11 cellular contexts compared by ENCODE assay signal in the genomic region with DNA sequence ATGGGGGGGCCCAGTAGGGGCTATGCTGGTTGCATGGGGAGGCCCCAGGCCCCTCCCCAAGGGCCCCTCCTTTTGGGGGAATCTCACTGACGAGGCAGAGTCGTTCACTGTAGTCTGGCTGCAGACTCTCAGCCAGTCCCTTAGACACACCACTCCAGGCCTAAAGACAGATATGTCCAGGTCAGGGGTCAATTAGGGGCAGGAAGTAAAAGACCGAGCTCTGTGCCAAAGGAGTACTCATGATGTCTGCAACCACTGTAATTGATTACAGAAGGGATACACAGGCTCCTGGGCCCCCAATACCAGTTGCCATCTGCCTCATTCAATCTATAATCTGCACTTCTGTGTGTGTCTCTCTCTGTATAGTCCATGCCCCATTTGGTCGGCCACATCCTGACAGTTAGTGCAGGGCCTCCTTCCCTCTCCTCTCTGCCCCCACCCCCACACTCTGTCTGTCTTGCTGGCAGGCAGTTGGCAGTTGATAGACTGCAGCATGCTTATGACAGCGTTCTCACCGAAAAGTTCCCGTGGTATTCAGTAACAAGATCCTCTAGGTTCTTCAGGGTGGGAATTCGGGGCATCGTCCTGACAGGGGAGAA. TPM values are rescaled to one million over a fixed set of nuclear protein-coding genes. Genes with fewer than 3 reads are reported as not detected.
DNase-seq lines count a peak whose midpoint lies in the region; ATAC-seq and TF ChIP-seq lines count a peak whose summit lies in the region.
"Had no signal": no experiment of that assay in that cellular context is flagged by ENCODE, and none has a peak within 500 bp of the region (broad histone marks: within the 10 kb centered on the region; RNA-seq: fewer than 3 reads in every experiment).

No MANE protein-coding gene starts in this region.

- POLR2A ChIA-PET in CD4-positive, alpha-beta T cell (lab: Charles Lee): interaction anchor here (0.7 to 1.1 kb wide), 2 partner anchors 11 to 40 kb away, joined by 3 to 6 read pairs; partner anchors contain the start of genes MED12 and SNX12

- H3K4me1 ChIP-seq in Loucy (ENCODE audit: insufficient read depth, low read length, poor library complexity, severe bottlenecking) (peaks cover 49% of the 10 kb centered on the region), mucosa of descending colon (ENCODE audit: low read depth) (no peaks in the 10 kb centered on the region)

- peaks cover 68% of the 10 kb centered on the region for H3K36me3 Mint-ChIP-seq in CD4-positive, alpha-beta T cell (ENCODE audit: low read depth)
- peaks cover 57% of the 10 kb centered on the region for H3K36me3 Mint-ChIP-seq in activated CD8-positive, alpha-beta memory T cell treated with anti-CD3 and anti-CD28 coated beads, Interleukin-2, amount 10 ng/mL, durations not matched to agents 7 days and 5 days

- H3K4me3 ChIP-seq in Loucy (ENCODE audit: low read length, poor library complexity, severe bottlenecking) (peak overlapping the region; percentile 96), mucosa of descending colon (no peak overlapping the region)

- no peaks in the 10 kb centered on the region for H3K9me3 ChIP-seq in CD4-positive, alpha-beta T cell (ENCODE audit: control insufficient read depth, low read length)
- no peaks in the 10 kb centered on the region for H3K9me3 ChIP-seq in Loucy (ENCODE audit: insufficient read depth, low read depth, low read length)
- H3K9me3 ChIP-seq in mucosa of descending colon: no peaks in the 10 kb centered on the region

- no peak for TF ChIP-seq CTCF in CD4-positive, alpha-beta T cell (IDR thresholded peaks at IDR 0.05)
- TF ChIP-seq CTCF in Loucy (conservative IDR thresholded peaks at IDR 0.05; ENCODE audit: low read length) (no peak), mucosa of descending colon (IDR thresholded peaks at IDR 0.05) (no peak), GM20000 (IDR thresholded peaks at IDR 0.05; ENCODE audit: extremely low read depth, missing control alignments) (no peak)

- ATAC-seq in CD4-positive, alpha-beta T cell (ENCODE audit: poor library complexity): peak; percentile 12
- peak; percentile 31 for ATAC-seq in activated CD8-positive, alpha-beta memory T cell treated with anti-CD3 and anti-CD28 coated beads, Interleukin-2, amount 10 ng/mL, durations not matched to agents 7 days and 5 days
- ATAC-seq in mucosa of descending colon (peak; percentile 14), sciatic nerve (no peak)

- no peaks in the 10 kb centered on the region for H4K20me1 ChIP-seq in Loucy (ENCODE audit: insufficient read depth, low read length, poor library complexity, severe bottlenecking)

- peak in 5 of 10 experiments; percentile 28 to 48 (median 40) for DNase-seq in CD4-positive, alpha-beta T cell
- DNase-seq in activated CD8-positive, alpha-beta memory T cell treated with anti-CD3 and anti-CD28 coated beads, Interleukin-2, amount 10 ng/mL, durations not matched to agents 7 days and 5 days: peak; percentile 79
- DNase-seq in mucosa of descending colon (no peak), GM20000 (ENCODE audit: low spot score) (no peak), RKO (ENCODE audit: low spot score) (no peak), AG20443 (ENCODE audit: low spot score) (no peak), sciatic nerve (ENCODE audit: low spot score) (no peak)
- DNase-seq: DMS 273 treated with DMSO at 0.1 percent for 48 hours, NCI-H446 had no signal

- peaks cover 71% of the 10 kb centered on the region for H3K4me1 Mint-ChIP-seq in CD4-positive, alpha-beta T cell (ENCODE audit: low read depth)
- H3K4me1 Mint-ChIP-seq in activated CD8-positive, alpha-beta memory T cell treated with anti-CD3 and anti-CD28 coated beads, Interleukin-2, amount 10 ng/mL, durations not matched to agents 7 days and 5 days: peaks cover 60% of the 10 kb centered on the region

- H3K9ac ChIP-seq in Loucy (ENCODE audit: low read depth, low read length, poor library complexity, severe bottlenecking): peak overlapping the region; percentile 100

- H3K27ac Mint-ChIP-seq in CD4-positive, alpha-beta T cell: peak overlapping the region; percentile 99
- H3K27ac Mint-ChIP-seq in activated CD8-positive, alpha-beta memory T cell treated with anti-CD3 and anti-CD28 coated beads, Interleukin-2, amount 10 ng/mL, durations not matched to agents 7 days and 5 days: peak overlapping the region; percentile 99

- peak overlapping the region; percentile 100 for H3K4me2 ChIP-seq in Loucy (ENCODE audit: low read depth, low read length, poor library complexity, severe bottlenecking)

- intact Hi-C loops in CD4-positive, alpha-beta T cell (cut with DNase I, micrococcal nuclease): no loop called here
- intact Hi-C loops in mucosa of descending colon (cut with DNase I, micrococcal nuclease): no loop called here
- intact Hi-C loops in sciatic nerve (cut with DNase I): no loop called here

- H3K27me3 ChIP-seq in CD4-positive, alpha-beta T cell (ENCODE audit: control insufficient read depth, insufficient read depth, low read length): no peaks in the 10 kb centered on the region
- H3K27me3 ChIP-seq in Loucy (ENCODE audit: insufficient read depth, low read length, poor library complexity, severe bottlenecking): no peaks in the 10 kb centered on the region

- H2AFZ ChIP-seq in Loucy (ENCODE audit: low read length): no peak overlapping the region

- H3K4me3 Mint-ChIP-seq in CD4-positive, alpha-beta T cell: peak overlapping the region; percentile 98
- H3K4me3 Mint-ChIP-seq in activated CD8-positive, alpha-beta memory T cell treated with anti-CD3 and anti-CD28 coated beads, Interleukin-2, amount 10 ng/mL, durations not matched to agents 7 days and 5 days: peak overlapping the region; percentile 99

- CTCF ChIA-PET in CD4-positive, alpha-beta T cell (lab: Charles Lee): no interaction called here
- CTCF ChIA-PET in activated CD8-positive, alpha-beta memory T cell treated with anti-CD3 and anti-CD28 coated beads, Interleukin-2, amount 10 ng/mL, durations not matched to agents 7 days and 5 days (lab: Charles Lee): interaction anchor here (0.6 to 1.0 kb wide), 2 partner anchors 9 to 21 kb away, joined by 3 to 5 read pairs; no protein-coding TSS in a partner anchor

- no peaks in the 10 kb centered on the region for H3K9me2 ChIP-seq in Loucy (replicated peaks; ENCODE audit: low read depth, low read length)

- no peaks in the 10 kb centered on the region for H3K36me3 ChIP-seq in Loucy (ENCODE audit: insufficient read depth, low read length)
- H3K36me3 ChIP-seq in mucosa of descending colon (ENCODE audit: low read depth): no peaks in the 10 kb centered on the region

- H3K27ac ChIP-seq in CD4-positive, alpha-beta T cell (ENCODE audit: low read depth, low read length): peak overlapping the region; percentile 96

- H3K27me3 Mint-ChIP-seq in CD4-positive, alpha-beta T cell: no peaks in the 10 kb centered on the region
- H3K27me3 Mint-ChIP-seq in activated CD8-positive, alpha-beta memory T cell treated with anti-CD3 and anti-CD28 coated beads, Interleukin-2, amount 10 ng/mL, durations not matched to agents 7 days and 5 days: no peaks in the 10 kb centered on the region

- H3K9me3 Mint-ChIP-seq in CD4-positive, alpha-beta T cell: no peaks in the 10 kb centered on the region
- H3K9me3 Mint-ChIP-seq in activated CD8-positive, alpha-beta memory T cell treated with anti-CD3 and anti-CD28 coated beads, Interleukin-2, amount 10 ng/mL, durations not matched to agents 7 days and 5 days (ENCODE audit: low read depth): no peaks in the 10 kb centered on the region

- peaks cover 11% of the 10 kb centered on the region for H3F3A ChIP-seq in Loucy (ENCODE audit: low read depth)

- H3K79me2 ChIP-seq in Loucy (ENCODE audit: insufficient read depth, low read length): peaks cover 73% of the 10 kb centered on the region

RNA-seq across cellular contexts. Expression of gene CXorf65, which starts 1.3 kb away (rescaled TPM):
- total RNA-seq in CD4-positive, alpha-beta T cell: 10 to 100 TPM; 71.9 to 82.3 TPM
- total RNA-seq in activated CD8-positive, alpha-beta memory T cell treated with anti-CD3 and anti-CD28 coated beads, Interleukin-2, amount 10 ng/mL, durations not matched to agents 7 days and 5 days: 10 to 100 TPM; 12.1 to 18.3 TPM
- 1 to 10 TPM in 1 of 3 donors, not detected in 2; 2.7 TPM for total RNA-seq in mucosa of descending colon
- total RNA-seq in sciatic nerve: not detected
- total RNA-seq: HT-29 had no signal

RNA-seq across cellular contexts. Expression of gene IL2RG, which starts 3.5 kb away (rescaled TPM):
- 100 to 1,000 TPM; 213 to 225 TPM for total RNA-seq in CD4-positive, alpha-beta T cell
- 100 to 1,000 TPM; 370 to 512 TPM for total RNA-seq in activated CD8-positive, alpha-beta memory T cell treated with anti-CD3 and anti-CD28 coated beads, Interleukin-2, amount 10 ng/mL, durations not matched to agents 7 days and 5 days
- total RNA-seq in mucosa of descending colon (100 to 1,000 TPM in 1 of 3 donors, 10 to 100 TPM in 2; 27.7 to 104 (median 56.8) TPM), sciatic nerve (9.9 TPM)
- total RNA-seq: HT-29 had no signal

RNA-seq across cellular contexts. Expression of gene MED12, which starts 10.5 kb away (rescaled TPM):
- total RNA-seq in CD4-positive, alpha-beta T cell: 10 to 100 TPM; 44.5 to 55.3 TPM
- total RNA-seq in activated CD8-positive, alpha-beta memory T cell treated with anti-CD3 and anti-CD28 coated beads, Interleukin-2, amount 10 ng/mL, durations not matched to agents 7 days and 5 days: 10 to 100 TPM; 45.9 to 62.2 TPM
- 10 to 100 TPM; 34.4 to 55.4 (median 47.8) TPM for total RNA-seq in mucosa of descending colon
- total RNA-seq in sciatic nerve: 65.1 TPM

RNA-seq across cellular contexts. Expression of gene FOXO4, which starts 12.2 kb away (rescaled TPM):
- 10 to 100 TPM; 20.9 to 23.8 TPM for total RNA-seq in CD4-positive, alpha-beta T cell
- total RNA-seq in activated CD8-positive, alpha-beta memory T cell treated with anti-CD3 and anti-CD28 coated beads, Interleukin-2, amount 10 ng/mL, durations not matched to agents 7 days and 5 days: 10 to 100 TPM; 14.6 to 15.1 TPM
- total RNA-seq in mucosa of descending colon (10 to 100 TPM; 26.9 to 74.6 (median 53.1) TPM), sciatic nerve (61.6 TPM)

RNA-seq across cellular contexts. Expression of gene NLGN3, which starts 36.8 kb away (rescaled TPM):
- total RNA-seq in CD4-positive, alpha-beta T cell: 1 to 10 TPM; 3.4 to 4.3 TPM
- total RNA-seq in activated CD8-positive, alpha-beta memory T cell treated with anti-CD3 and anti-CD28 coated beads, Interleukin-2, amount 10 ng/mL, durations not matched to agents 7 days and 5 days: 1 to 10 TPM in 1 of 2 experiments, under 1 TPM in 1; 0.87 to 1.3 TPM
- total RNA-seq in mucosa of descending colon: 1 to 10 TPM in 1 of 3 donors, under 1 TPM in 2; 0.46 to 3.1 (median 0.94) TPM
- 20.6 TPM for total RNA-seq in sciatic nerve
